ENCODE assay signal across 8 cellular contexts in genomic region chr6:149317656-149318571, GRCh38. TPM values are rescaled to one million over a fixed set of nuclear protein-coding genes. Genes with fewer than 3 reads are reported as not detected.
DNase-seq lines count a peak whose midpoint lies in the region; ATAC-seq and TF ChIP-seq lines count a peak whose summit lies in the region.

A gene with protein sequence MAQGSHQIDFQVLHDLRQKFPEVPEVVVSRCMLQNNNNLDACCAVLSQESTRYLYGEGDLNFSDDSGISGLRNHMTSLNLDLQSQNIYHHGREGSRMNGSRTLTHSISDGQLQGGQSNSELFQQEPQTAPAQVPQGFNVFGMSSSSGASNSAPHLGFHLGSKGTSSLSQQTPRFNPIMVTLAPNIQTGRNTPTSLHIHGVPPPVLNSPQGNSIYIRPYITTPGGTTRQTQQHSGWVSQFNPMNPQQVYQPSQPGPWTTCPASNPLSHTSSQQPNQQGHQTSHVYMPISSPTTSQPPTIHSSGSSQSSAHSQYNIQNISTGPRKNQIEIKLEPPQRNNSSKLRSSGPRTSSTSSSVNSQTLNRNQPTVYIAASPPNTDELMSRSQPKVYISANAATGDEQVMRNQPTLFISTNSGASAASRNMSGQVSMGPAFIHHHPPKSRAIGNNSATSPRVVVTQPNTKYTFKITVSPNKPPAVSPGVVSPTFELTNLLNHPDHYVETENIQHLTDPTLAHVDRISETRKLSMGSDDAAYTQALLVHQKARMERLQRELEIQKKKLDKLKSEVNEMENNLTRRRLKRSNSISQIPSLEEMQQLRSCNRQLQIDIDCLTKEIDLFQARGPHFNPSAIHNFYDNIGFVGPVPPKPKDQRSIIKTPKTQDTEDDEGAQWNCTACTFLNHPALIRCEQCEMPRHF (plus strand): TSS chr6:149317712. CDS start chr6:149369998, 52,286 bp downstream.

- H3K27me3 Mint-ChIP-seq in CD8-positive, alpha-beta T cell (ENCODE audit: low read depth), result no peaks in the 10 kb centered on the region

- peaks cover 61% of the 10 kb centered on the region for H3K79me2 ChIP-seq in mammary epithelial cell (ENCODE audit: insufficient read depth, low read length)

- H3K27me3 ChIP-seq in CD8-positive, alpha-beta T cell (ENCODE audit: insufficient read depth, low read length), result no peaks in the 10 kb centered on the region
- H3K27me3 ChIP-seq in mammary epithelial cell (ENCODE audit: insufficient read depth, low read length) (no peaks in the 10 kb centered on the region), layer of hippocampus (ENCODE audit: control insufficient read depth, insufficient read depth, low read length) (no peaks in the 10 kb centered on the region)

- H3K4me3 ChIP-seq in CD8-positive, alpha-beta T cell (ENCODE audit: low read depth, low read length), result peak within 1 kb of the TSS; percentile 78
- peak within 1 kb of the TSS; percentile 69 for H3K4me3 ChIP-seq in Jurkat, Clone E6-1 (ENCODE audit: low read length)
- H3K4me3 ChIP-seq in WI38 (ENCODE audit: low read depth, low read length) (peak within 1 kb of the TSS; percentile 86), mammary epithelial cell (replicated peaks in 1 of 3; ENCODE audit: insufficient read depth in 1 of 3, low read depth in 2 of 3, low read length in 3 of 3) (peak within 1 kb of the TSS; percentile 95 to 98 (median 96))

- peak; percentile 43 for ATAC-seq in CD8-positive, alpha-beta T cell
- peak; percentile 22 for ATAC-seq in GM21515 (IDR thresholded peaks at IDR 0.05; ENCODE audit: unreplicated experiment)

- H3K9me3 ChIP-seq in CD8-positive, alpha-beta T cell (ENCODE audit: low read length), result no peaks in the 10 kb centered on the region
- H3K9me3 ChIP-seq in mammary epithelial cell (replicated peaks; ENCODE audit: insufficient read depth, low read length), result no peaks in the 10 kb centered on the region

- peak within 1 kb of the TSS; percentile 87 for H3K27ac ChIP-seq in CD8-positive, alpha-beta T cell (ENCODE audit: low read depth, low read length)
- H3K27ac ChIP-seq in mammary epithelial cell (ENCODE audit: insufficient read depth, low read depth, low read length) (peak within 1 kb of the TSS; percentile 74), layer of hippocampus (ENCODE audit: low read depth, low read length) (peak within 1 kb of the TSS; percentile 92)

- peak within 1 kb of the TSS; percentile 89 for H3K4me3 Mint-ChIP-seq in CD8-positive, alpha-beta T cell

- CTCF ChIA-PET in CD8-positive, alpha-beta T cell (lab: Charles Lee), result interaction anchor here (0.6 to 2.3 kb wide), 2 partner anchors 114 to 240 kb away, joined by 3 to 11 read pairs; no protein-coding TSS in a partner anchor
- CTCF ChIA-PET in mammary epithelial cell (lab: Charles Lee; ENCODE audit: low non-redundant PET), result interaction anchor here (0.7 kb wide), 1 partner anchor 236 kb away, joined by 10 read pairs; no protein-coding TSS in a partner anchor

- POLR2A ChIA-PET in CD8-positive, alpha-beta T cell (lab: Charles Lee), result interaction anchor here (1.0 to 2.2 kb wide), 7 partner anchors 13 to 178 kb away, joined by 3 to 4 read pairs (median 4); no protein-coding TSS in a partner anchor

- H3K4me1 Mint-ChIP-seq in CD8-positive, alpha-beta T cell (ENCODE audit: low read depth), result peaks cover 48% of the 10 kb centered on the region

- H3K36me3 ChIP-seq in CD8-positive, alpha-beta T cell (ENCODE audit: insufficient read depth, low read length), result no peaks in the 10 kb centered on the region
- peaks cover 3% of the 10 kb centered on the region for H3K36me3 ChIP-seq in mammary epithelial cell (ENCODE audit: insufficient read depth, low read length)

- H3K9me3 Mint-ChIP-seq in CD8-positive, alpha-beta T cell, result no peaks in the 10 kb centered on the region

- peaks cover 39% of the 10 kb centered on the region for H3K4me1 ChIP-seq in CD8-positive, alpha-beta T cell (ENCODE audit: insufficient read depth, low read length)
- peaks cover 6% of the 10 kb centered on the region for H3K4me1 ChIP-seq in mammary epithelial cell (ENCODE audit: insufficient read depth, low read length)

- peak; percentile 31 to 75 (median 62) for DNase-seq in CD8-positive, alpha-beta T cell
- DNase-seq in Jurkat, Clone E6-1 (ENCODE audit: low read depth, low spot score), result peak; percentile 12
- DNase-seq in mammary epithelial cell, result no peak
- peak; percentile 47 to 76 for DNase-seq in stimulated activated CD4-positive, alpha-beta T cell treated with anti-CD3 and anti-CD28 coated beads, Interleukin-1b, Interleukin-23, amount 100 ng/mL, for 1 hour (ENCODE audit: low read depth in 2 of 2)
- DNase-seq in GF-D8 (lab: John Stamatoyannopoulos, UW), result no peak

- TF ChIP-seq CTCF in CD8-positive, alpha-beta T cell (IDR thresholded peaks at IDR 0.05), result no peak
- TF ChIP-seq CTCF in WI38 (IDR thresholded peaks at IDR 0.05; ENCODE audit: low read depth, low read length), result no peak
- no peak for TF ChIP-seq CTCF in mammary epithelial cell (conservative IDR thresholded peaks at IDR 0.05 in 1 of 2, IDR thresholded peaks at IDR 0.05 in 1 of 2; ENCODE audit: extremely low read depth in 1 of 2, insufficient read depth in 1 of 2, low read depth in 1 of 2, low read length in 2 of 2)

- in situ Hi-C loops in mammary epithelial cell (cut with MboI; ENCODE audit: low sequenced_read_pairs in 2 of 2), result no loop called here

- dilution Hi-C loops in mammary epithelial cell (cut with HindIII; ENCODE audit: low sequenced_read_pairs), result no loop called here

- H4K20me1 ChIP-seq in mammary epithelial cell (ENCODE audit: insufficient read depth, low read length), result no peaks in the 10 kb centered on the region

- intact Hi-C loops in CD8-positive, alpha-beta T cell (cut with DNase I, micrococcal nuclease), result loop anchor here (1.0 to 10.0 kb wide), 12 partner anchors 34 to 573 kb away; partner anchors contain the start of genes PPIL4 (in 1 of the 2), UST (in 1 of the 2) and ZC3H12D (in 1 of the 2)
- intact Hi-C loops in mammary epithelial cell (cut with micrococcal nuclease), result loop anchor here (1.0 to 5.0 kb wide), 7 partner anchors 17 to 286 kb away; no protein-coding TSS in a partner anchor

- peak within 1 kb of the TSS; percentile 99 for H2AFZ ChIP-seq in mammary epithelial cell (ENCODE audit: low read depth, low read length)

- H3K27ac Mint-ChIP-seq in CD8-positive, alpha-beta T cell, result peak within 1 kb of the TSS; percentile 94

- BruUV-seq in mammary epithelial cell (replicated peaks; lab: Mats Ljungman, UMichigan), result no TSS peak

- no CpG with 5 or more reads among the region's 92 CpGs for WGBS in mammary epithelial cell (ENCODE audit: low coverage, missing lambda C conversion rate)

- H3K36me3 Mint-ChIP-seq in CD8-positive, alpha-beta T cell, result peaks cover 10% of the 10 kb centered on the region

- peak within 1 kb of the TSS; percentile 87 for H3K9ac ChIP-seq in mammary epithelial cell (ENCODE audit: insufficient read depth, low read length)

- peak within 1 kb of the TSS; percentile 93 for H3K4me2 ChIP-seq in mammary epithelial cell (ENCODE audit: insufficient read depth, low read depth, low read length)

RNA-seq across cellular contexts. Expression of the gene that starts here (rescaled TPM):
- 100 to 1,000 TPM; 129 to 132 TPM for total RNA-seq in CD8-positive, alpha-beta T cell
- polyA plus RNA-seq in Jurkat, Clone E6-1 (2012; ENCODE audit: insufficient read depth, insufficient read length), result 24.0 TPM
- total RNA-seq in mammary epithelial cell, result 10 to 100 TPM; 21.2 to 47.3 TPM
- 31.0 TPM for polyA plus RNA-seq in mammary epithelial cell
- polyA minus RNA-seq in mammary epithelial cell, result 59.2 TPM

Comparison
In these comparisons a context has a peak if more than half of its experiments do, and no peak if none do; other contexts are left out.
1. DNase-seq: peak in CD8-positive, alpha-beta T cell (7 of 7), Jurkat, Clone E6-1 (single experiment) and stimulated activated CD4-positive, alpha-beta T cell treated with anti-CD3 and anti-CD28 coated beads, Interleukin-1b, Interleukin-23, amount 100 ng/mL, for 1 hour (2 of 2); none in mammary epithelial cell (single experiment) and GF-D8 (single experiment).
2. Peak in every context shown above with its lines, with median percentiles within 50 percentile points of each other: H3K27ac ChIP-seq and H3K4me3 ChIP-seq.